Comparison of ENCODE assay signal across 27 cellular contexts in the genomic region with DNA sequence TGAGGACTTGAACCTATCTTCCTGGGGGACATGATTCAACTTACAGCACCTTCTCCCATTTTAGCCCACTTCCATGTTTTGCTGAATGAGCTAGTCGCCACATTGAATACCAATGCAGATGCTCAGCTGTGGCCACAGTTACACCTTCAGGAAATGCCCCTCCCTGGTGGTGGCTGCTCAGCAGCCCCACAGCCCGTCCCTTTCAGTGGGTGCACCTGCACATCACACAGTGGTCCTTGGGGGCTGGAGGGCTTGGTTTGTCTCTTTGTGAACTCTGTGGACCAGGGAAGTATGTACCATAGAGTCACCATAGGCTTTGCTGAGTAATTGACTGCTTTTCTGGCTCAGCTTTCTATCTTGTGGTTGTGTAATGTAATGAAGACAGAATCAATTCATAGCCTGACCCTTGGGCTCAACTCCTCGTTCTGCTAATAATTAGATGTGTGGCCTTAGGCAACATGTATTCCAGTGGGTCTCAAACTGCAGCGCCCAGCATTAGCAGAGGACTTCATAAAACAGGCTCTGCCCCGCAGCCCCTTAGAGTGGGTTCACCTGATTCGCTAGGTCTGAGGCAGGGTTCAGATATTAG.
"Had no signal": no experiment of that assay in that cellular context is flagged by ENCODE, and none has a peak within 500 bp of the region (broad histone marks: within the 10 kb centered on the region; RNA-seq: fewer than 3 reads in every experiment).

No MANE protein-coding gene starts in this region.

- H3K4me3 ChIP-seq: left ventricle myocardium inferior, lung, neural progenitor cell, ovary, right atrium auricular region, skin epidermis, spleen, suprapubic skin, tibial nerve, uterus had no signal

- H3K36me3 Mint-ChIP-seq: immature natural killer cell; natural killer cell; stimulated activated effector memory CD8-positive, alpha-beta T cell treated with anti-CD3 and anti-CD28 coated beads, Interleukin-12 subunit alpha, Interleukin-12 subunit beta, amount 100 ng/mL, for 72 hours had no signal

- H3K4me2 ChIP-seq: neural progenitor cell had no signal

- H3K9me3 Mint-ChIP-seq: natural killer cell had no signal

- H3K9ac ChIP-seq: neural progenitor cell had no signal

- H3K4me1 ChIP-seq: left ventricle myocardium inferior, right atrium auricular region, spleen, suprapubic skin, tibial nerve, uterus had no signal

- H3K36me3 ChIP-seq: left ventricle myocardium inferior, neural progenitor cell, ovary, right atrium auricular region, spleen, suprapubic skin, tibial nerve, uterus had no signal

- H3K4me1 Mint-ChIP-seq: immature natural killer cell; naive B cell; natural killer cell; nephron progenitor cell; stimulated activated effector memory CD8-positive, alpha-beta T cell treated with anti-CD3 and anti-CD28 coated beads, Interleukin-12 subunit alpha, Interleukin-12 subunit beta, amount 100 ng/mL, for 72 hours had no signal

- H3K9me3 ChIP-seq: right atrium auricular region, suprapubic skin, uterus had no signal

- H3K4me3 Mint-ChIP-seq: immature natural killer cell; mesothelial cell of epicardium; naive B cell; natural killer cell; nephron progenitor cell; neural progenitor cell; stimulated activated effector memory CD8-positive, alpha-beta T cell treated with anti-CD3 and anti-CD28 coated beads, Interleukin-12 subunit alpha, Interleukin-12 subunit beta, amount 100 ng/mL, for 72 hours; stimulated activated naive CD8-positive, alpha-beta T cell treated with anti-CD3 and anti-CD28 coated beads, Interleukin-15, Interleukin-2, amounts not matched to agents 100 ng/mL and 50 ng/mL, for 24 hours; type B pancreatic cell had no signal

- H2AFZ ChIP-seq: neural progenitor cell had no signal

- H3K27me3 Mint-ChIP-seq: progenitor cell of endocrine pancreas, type B pancreatic cell had no signal

- H3K27me3 ChIP-seq: neural progenitor cell, ovary, right atrium auricular region, spleen, suprapubic skin, tibial nerve, uterus had no signal

- ATAC-seq: left colon; natural killer cell; sciatic nerve; stimulated activated effector memory CD8-positive, alpha-beta T cell treated with anti-CD3 and anti-CD28 coated beads, Interleukin-12 subunit alpha, Interleukin-12 subunit beta, amount 100 ng/mL, for 72 hours had no signal

- H3K27ac ChIP-seq: left ventricle myocardium inferior, neural progenitor cell, ovary, right atrium auricular region, skin epidermis, spleen, suprapubic skin, tibial nerve, uterus had no signal

- H3K27ac Mint-ChIP-seq: immature natural killer cell; mesothelial cell of epicardium; naive B cell; natural killer cell; nephron progenitor cell; neural progenitor cell; progenitor cell of endocrine pancreas; stimulated activated effector memory CD8-positive, alpha-beta T cell treated with anti-CD3 and anti-CD28 coated beads, Interleukin-12 subunit alpha, Interleukin-12 subunit beta, amount 100 ng/mL, for 72 hours; stimulated activated naive CD8-positive, alpha-beta T cell treated with anti-CD3 and anti-CD28 coated beads, Interleukin-15, Interleukin-2, amounts not matched to agents 100 ng/mL and 50 ng/mL, for 24 hours; type B pancreatic cell had no signal

- DNase-seq: hypothalamus; immature natural killer cell; kidney; left colon; left ventricle myocardium inferior; mesendoderm; naive B cell; natural killer cell; nephron progenitor cell; ovary; spleen; stimulated activated CD4-positive, alpha-beta T cell treated with anti-CD3 and anti-CD28 coated beads, Interleukin-4, amount 100 ng/mL, for 24 hours; stimulated activated naive CD4-positive, alpha-beta T cell; uterus had no signal

- FAIRE-seq: islet of Langerhans, kidney had no signal
